27 cellular contexts compared by ENCODE assay signal in genomic region chr11:74905326-74905725, GRCh38. TPM values are rescaled to one million over a fixed set of nuclear protein-coding genes. Genes with fewer than 3 reads are reported as not detected.
A peak's percentile ranks its signal among the peaks of the same experiment; 100 is the strongest.
DNase-seq lines count a peak whose midpoint lies in the region; ATAC-seq and TF ChIP-seq lines count a peak whose summit lies in the region.
"Had no signal": no experiment of that assay in that cellular context is flagged by ENCODE, and none has a peak within 500 bp of the region (broad histone marks: within the 10 kb centered on the region; RNA-seq: fewer than 3 reads in every experiment).

No MANE protein-coding gene starts in this region.

- peaks cover 7% of the 10 kb centered on the region for H3K36me3 ChIP-seq in CD4-positive, alpha-beta memory T cell (ENCODE audit: insufficient read depth, low read length)
- H3K36me3 ChIP-seq in right lobe of liver, result peaks cover 0 to 3% (median 0%) of the 10 kb centered on the region in 4 donors
- H3K36me3 ChIP-seq: breast epithelium had no signal

- TF ChIP-seq CTCF in right lobe of liver (IDR thresholded peaks at IDR 0.05), result no peak

- peaks cover 0 to 11% (median 0%) of the 10 kb centered on the region in 4 donors for H3K4me1 Mint-ChIP-seq in CD4-positive, alpha-beta memory T cell

- CTCF ChIA-PET in CD4-positive, alpha-beta memory T cell (lab: Charles Lee; ENCODE audit: partially characterized antibody), result no interaction called here

- no peaks in the 10 kb centered on the region for H3K27me3 ChIP-seq in CD4-positive, alpha-beta memory T cell (ENCODE audit: insufficient read depth, low read length)
- no peaks in the 10 kb centered on the region for H3K27me3 ChIP-seq in right lobe of liver
- H3K27me3 ChIP-seq: breast epithelium, gastrocnemius medialis had no signal

- H3K27ac ChIP-seq in CD4-positive, alpha-beta memory T cell (ENCODE audit: low read depth, low read length), result no peak overlapping the region
- no peak overlapping the region for H3K27ac ChIP-seq in right lobe of liver
- H3K27ac ChIP-seq: breast epithelium, coronary artery, psoas muscle had no signal

- H3K4me1 ChIP-seq in CD4-positive, alpha-beta memory T cell (ENCODE audit: insufficient read depth, low read length), result no peaks in the 10 kb centered on the region
- no peaks in the 10 kb centered on the region for H3K4me1 ChIP-seq in right lobe of liver
- H3K4me1 ChIP-seq: breast epithelium had no signal

- no peak for DNase-seq in CD4-positive, alpha-beta memory T cell
- DNase-seq in Kasumi-1 (lab: John Stamatoyannopoulos, UW), result peak; percentile 8 to 10
- DNase-seq in dermis blood vessel endothelial cell, result peak; percentile 50
- no peak for DNase-seq in right lobe of liver
- DNase-seq in posterior cingulate gyrus, result no peak
- no peak for DNase-seq in OCI-M1 (lab: John Stamatoyannopoulos, UW)
- no peak for DNase-seq in UCSD-AML1 (lab: John Stamatoyannopoulos, UW; ENCODE audit: unreplicated experiment)
- DNase-seq: activated CD4-positive, CD25-positive, alpha-beta regulatory T cell treated with anti-CD3 and anti-CD28 coated beads, Interleukin-2, amount 50 U/mL, for 72 hours; activated naive CD4-positive, alpha-beta T cell; amygdala; EL; gastrocnemius medialis; hippocampal formation; immature natural killer cell; left colon; mesendoderm; NCI-H1417; NCI-H2081 treated with DMSO at 0.1 percent for 48 hours; NCI-H226; NCI-H69; nucleus accumbens; psoas muscle had no signal

- H3K9me3 ChIP-seq in CD4-positive, alpha-beta memory T cell (ENCODE audit: control insufficient read depth in 1 of 2, low read length in 2 of 2), result peaks cover 0 to 4% of the 10 kb centered on the region in 2 donors
- peaks cover 0 to 5% (median 0%) of the 10 kb centered on the region in 4 donors for H3K9me3 ChIP-seq in right lobe of liver
- H3K9me3 ChIP-seq: gastrocnemius medialis had no signal

- WGBS in right lobe of liver (ENCODE audit: insufficient coverage, low coverage, low lambda C conversion rate, missing lambda C conversion rate), result 49% methylated on average over 3 of the region's 3 CpGs

- H3K27me3 Mint-ChIP-seq in CD4-positive, alpha-beta memory T cell, result no peaks in the 10 kb centered on the region
- H3K27me3 Mint-ChIP-seq: stimulated activated naive CD8-positive, alpha-beta T cell treated with anti-CD3 and anti-CD28 coated beads, Interleukin-15, Interleukin-2, amounts not matched to agents 100 ng/mL and 50 ng/mL, for 24 hours had no signal

- intact Hi-C loops in CD4-positive, alpha-beta memory T cell (cut with micrococcal nuclease), result no loop called here
- intact Hi-C loops in right lobe of liver (cut with DNase I) (no loop called here), posterior cingulate gyrus (cut with DNase I) (no loop called here)

- POLR2A ChIA-PET in CD4-positive, alpha-beta memory T cell (lab: Charles Lee; ENCODE audit: partially characterized antibody), result no interaction called here

- no peak overlapping the region for H3K4me3 ChIP-seq in CD4-positive, alpha-beta memory T cell (ENCODE audit: low read length in 2 of 2)
- no peak overlapping the region for H3K4me3 ChIP-seq in right lobe of liver
- H3K4me3 ChIP-seq: breast epithelium, coronary artery, gastrocnemius medialis, K562, psoas muscle had no signal

- peak overlapping the region in 5 of 7 donors; percentile 9 to 65 (median 21) for H3K27ac Mint-ChIP-seq in CD4-positive, alpha-beta memory T cell
- H3K27ac Mint-ChIP-seq: stimulated activated naive CD8-positive, alpha-beta T cell treated with anti-CD3 and anti-CD28 coated beads, Interleukin-15, Interleukin-2, amounts not matched to agents 100 ng/mL and 50 ng/mL, for 24 hours had no signal

- peaks cover 48 to 63% of the 10 kb centered on the region in 2 donors for H3K36me3 Mint-ChIP-seq in CD4-positive, alpha-beta memory T cell

- no peak for TF ChIP-seq POLR2A in right lobe of liver (IDR thresholded peaks at IDR 0.05)

- ATAC-seq in right lobe of liver (peak in 3 of 4 donors; percentile 36 to 54 (median 39)), HG03097 (IDR thresholded peaks at IDR 0.05; ENCODE audit: low FRiP score, unreplicated experiment) (no peak)
- ATAC-seq: gastrocnemius medialis, K562, left colon, psoas muscle had no signal

- no peak overlapping the region for H3K4me3 Mint-ChIP-seq in CD4-positive, alpha-beta memory T cell
- H3K4me3 Mint-ChIP-seq: immature natural killer cell; stimulated activated naive CD8-positive, alpha-beta T cell treated with anti-CD3 and anti-CD28 coated beads, Interleukin-15, Interleukin-2, amounts not matched to agents 100 ng/mL and 50 ng/mL, for 24 hours had no signal

- H3K9me3 Mint-ChIP-seq in CD4-positive, alpha-beta memory T cell, result peaks cover 0 to 24% (median 14%) of the 10 kb centered on the region in 8 donors

RNA-seq across cellular contexts. Expression of gene XRRA1, which starts 43.6 kb away (rescaled TPM):
- total RNA-seq in CD4-positive, alpha-beta memory T cell, result 10 to 100 TPM; 18.8 to 21.1 TPM
- polyA plus RNA-seq in CD4-positive, alpha-beta memory T cell, result 1 to 10 TPM; 4.1 to 7.0 TPM
- 8.2 and 16.8 TPM in 2 replicates for total RNA-seq in dermis blood vessel endothelial cell
- 10 to 100 TPM in 1 of 6 experiments, 1 to 10 TPM in 5; 4.7 to 15.7 (median 8.0) TPM for total RNA-seq in right lobe of liver

RNA-seq across cellular contexts. Expression of gene SPCS2, which starts 43.7 kb away (rescaled TPM):
- total RNA-seq in CD4-positive, alpha-beta memory T cell, result 100 to 1,000 TPM; 145 to 148 TPM
- polyA plus RNA-seq in CD4-positive, alpha-beta memory T cell, result 100 to 1,000 TPM; 242 to 272 TPM
- total RNA-seq in dermis blood vessel endothelial cell (18.6 and 20.4 TPM in 2 replicates), right lobe of liver (100 to 1,000 TPM in 5 of 6 experiments, 10 to 100 TPM in 1; 50.8 to 258 (median 107) TPM)

Comparison
In these comparisons a context has a peak if more than half of its experiments do, and no peak if none do; other contexts are left out.
1. DNase-seq: peak in Kasumi-1 (2 of 2) and dermis blood vessel endothelial cell (single experiment); none in CD4-positive, alpha-beta memory T cell (0 of 5), right lobe of liver (0 of 3), posterior cingulate gyrus (0 of 10), OCI-M1 (single experiment) and UCSD-AML1 (single experiment).